ENCODE assay signal across 8 cellular contexts in genomic region chr17:19724501-19725420, GRCh38. TPM values are rescaled to one million over a fixed set of nuclear protein-coding genes. Genes with fewer than 3 reads are reported as not detected.
DNase-seq lines count a peak whose midpoint lies in the region; ATAC-seq and TF ChIP-seq lines count a peak whose summit lies in the region.

No MANE protein-coding gene starts in this region.

- ATAC-seq in activated T-cell treated with anti-CD3 and anti-CD28 coated beads, Interleukin-2, amount 50 U/mL, for 4 hours: peak; percentile 74 to 84
- ATAC-seq in heart left ventricle (peak in 1 of 4 donors; percentile 46), GM21723 (IDR thresholded peaks at IDR 0.05; ENCODE audit: unreplicated experiment) (no peak)

- TF ChIP-seq CTCF in heart left ventricle (IDR thresholded peaks at IDR 0.05): no peak
- TF ChIP-seq CTCF in spleen (IDR thresholded peaks at IDR 0.05 in 8 of 11, conservative IDR thresholded peaks at IDR 0.05 in 3 of 11): no peak
- no peak for TF ChIP-seq CTCF in GM13976 (IDR thresholded peaks at IDR 0.05; ENCODE audit: borderline replicate concordance, control extremely low read depth, extremely low read depth, insufficient read depth, missing control alignments)

- H3K4me3 ChIP-seq in MG63 (no peak overlapping the region), heart left ventricle (peak overlapping the region in 8 of 12 donors; percentile 24 to 54 (median 34)), spleen (peak overlapping the region in 7 of 8 donors; percentile 9 to 66 (median 35))

- WGBS in heart left ventricle, 4 donors: 56 to 67% (median 61%) methylated on average over 23 to 55 of the region's 55 CpGs
- WGBS in spleen, 5 donors: 25 to 53% (median 40%) methylated on average over 18 to 55 of the region's 55 CpGs

- no peak for TF ChIP-seq POLR2A in heart left ventricle (IDR thresholded peaks at IDR 0.05)
- TF ChIP-seq POLR2A in spleen (IDR thresholded peaks at IDR 0.05): no peak

- peak; percentile 93 for DNase-seq in MG63
- DNase-seq in activated T-cell treated with anti-CD3 and anti-CD28 coated beads, Interleukin-2, amount 50 U/mL, for 4 hours: peak; percentile 36
- DNase-seq in heart left ventricle: peak; percentile 43 to 87 (median 69)
- DNase-seq in spleen: peak; percentile 92
- DNase-seq in GM13976 (ENCODE audit: low spot score): no peak
- DNase-seq in dedifferentiated amniotic fluid mesenchymal stem cell (ENCODE audit: extremely low spot score): no peak
- DNase-seq in NCI-H748 treated with DMSO at 0.1 percent for 48 hours (lab: John Stamatoyannopoulos, UW): no peak

- H3K36me3 ChIP-seq in MG63 (no peaks in the 10 kb centered on the region), heart left ventricle (no peaks in the 10 kb centered on the region), spleen (no peaks in the 10 kb centered on the region)

- H3K27me3 ChIP-seq in MG63 (no peaks in the 10 kb centered on the region), heart left ventricle (no peaks in the 10 kb centered on the region), spleen (replicated peaks in 1 of 7) (no peaks in the 10 kb centered on the region)

- H3K27ac ChIP-seq in heart left ventricle (peak overlapping the region in 5 of 12 donors; percentile 33 to 86 (median 39)), spleen (peak overlapping the region; percentile 16 to 78 (median 64))

- in situ Hi-C loops in GM13976 (cut with MboI; ENCODE audit: low sequenced_read_pairs, unreplicated experiment): no loop called here

- H3K9me3 ChIP-seq in MG63: no peaks in the 10 kb centered on the region
- no peaks in the 10 kb centered on the region for H3K9me3 ChIP-seq in heart left ventricle
- H3K9me3 ChIP-seq in spleen: no peaks in the 10 kb centered on the region

- H3K36me3 Mint-ChIP-seq in activated T-cell treated with anti-CD3 and anti-CD28 coated beads, Interleukin-2, amount 50 U/mL, for 4 hours (ENCODE audit: insufficient read depth): no peaks in the 10 kb centered on the region

- no peaks in the 10 kb centered on the region for H3K9me3 Mint-ChIP-seq in activated T-cell treated with anti-CD3 and anti-CD28 coated beads, Interleukin-2, amount 50 U/mL, for 4 hours

- peak overlapping the region; percentile 62 for H3K4me3 Mint-ChIP-seq in activated T-cell treated with anti-CD3 and anti-CD28 coated beads, Interleukin-2, amount 50 U/mL, for 4 hours

- H3K4me1 ChIP-seq in heart left ventricle (peaks cover 0 to 49% (median 27%) of the 10 kb centered on the region in 12 donors), spleen (peaks cover 13 to 58% (median 39%) of the 10 kb centered on the region in 6 donors)

- H3K4me1 Mint-ChIP-seq in activated T-cell treated with anti-CD3 and anti-CD28 coated beads, Interleukin-2, amount 50 U/mL, for 4 hours (ENCODE audit: low read depth): peaks cover 19% of the 10 kb centered on the region

- intact Hi-C loops in heart left ventricle (cut with DNase I) (loop anchor here in 1 of 10 donors (10.0 kb wide), 1 partner anchor 60 kb away; no protein-coding TSS in a partner anchor), spleen (cut with DNase I; ENCODE audit: low total_unique reads) (no loop called here)

- no peaks in the 10 kb centered on the region for H3K27me3 Mint-ChIP-seq in activated T-cell treated with anti-CD3 and anti-CD28 coated beads, Interleukin-2, amount 50 U/mL, for 4 hours (ENCODE audit: low read depth)

RNA-seq across cellular contexts. Expression of gene SLC47A2, which starts 8.4 kb away (rescaled TPM):
- 24.8 and 27.9 TPM in 2 replicates for total RNA-seq in MG63 (2014; rRNA removed; shearing (Covaris generic); ENCODE audit: low replicate concordance)
- not detected for total RNA-seq in activated T-cell treated with anti-CD3 and anti-CD28 coated beads, Interleukin-2, amount 50 U/mL, for 4 hours
- total RNA-seq in heart left ventricle (under 1 TPM in 1 of 9 donors, not detected in 8; 0.32 TPM), spleen (not detected)
- polyA plus RNA-seq in heart left ventricle (not detected), spleen (under 1 TPM in 1 of 3 donors, not detected in 2; 0.03 TPM)

RNA-seq across cellular contexts. Expression of gene ALDH3A1, which starts 23.3 kb away (rescaled TPM):
- total RNA-seq in MG63 (2014; rRNA removed; shearing (Covaris generic); ENCODE audit: low replicate concordance): 240 and 395 TPM in 2 replicates
- total RNA-seq in activated T-cell treated with anti-CD3 and anti-CD28 coated beads, Interleukin-2, amount 50 U/mL, for 4 hours: not detected
- total RNA-seq in heart left ventricle: 1 to 10 TPM in 1 of 9 donors, under 1 TPM in 3, not detected in 5; 0.19 to 1.1 (median 0.39) TPM
- under 1 TPM in 1 of 2 donors, not detected in 1; 0.04 TPM for polyA plus RNA-seq in heart left ventricle
- total RNA-seq in spleen: 10 to 100 TPM in 1 of 7 donors, 1 to 10 TPM in 2, under 1 TPM in 3, not detected in 1; 0.54 to 16.1 (median 0.90) TPM
- polyA plus RNA-seq in spleen: 1 to 10 TPM in 1 of 3 donors, under 1 TPM in 2; 0.36 to 1.2 (median 0.52) TPM

Comparison
In these comparisons a context has a peak if more than half of its experiments do, and no peak if none do; other contexts are left out.
1. DNase-seq: peak in MG63 (single experiment), activated T-cell treated with anti-CD3 and anti-CD28 coated beads, Interleukin-2, amount 50 U/mL, for 4 hours (single experiment), heart left ventricle (5 of 5) and spleen (single experiment); none in GM13976 (single experiment), dedifferentiated amniotic fluid mesenchymal stem cell (single experiment) and NCI-H748 treated with DMSO at 0.1 percent for 48 hours (single experiment).
2. RNA of gene SLC47A2, which starts 8.4 kb away (total RNA-seq): 24.8 to 27.9 TPM in MG63; not detected in activated T-cell treated with anti-CD3 and anti-CD28 coated beads, Interleukin-2, amount 50 U/mL, for 4 hours, 0.32 TPM in heart left ventricle and not detected in spleen; every median in the first group is over 10 times any median in the second.
3. RNA of gene ALDH3A1, which starts 23.3 kb away (total RNA-seq): 240 to 395 TPM in MG63; 0.54 to 16.1 TPM in spleen, 0.19 to 1.1 TPM in heart left ventricle and not detected in activated T-cell treated with anti-CD3 and anti-CD28 coated beads, Interleukin-2, amount 50 U/mL, for 4 hours; every median in the first group is over 10 times any median in the second.